8 cellular contexts compared by ENCODE assay signal in genomic region chr5:138352071-138352721, GRCh38. TPM values are rescaled to one million over a fixed set of nuclear protein-coding genes. Genes with fewer than 3 reads are reported as not detected.
DNase-seq lines count a peak whose midpoint lies in the region; ATAC-seq and TF ChIP-seq lines count a peak whose summit lies in the region.

Gene KDM3B (plus strand): TSS chr5:138352685. CDS start chr5:138352796, 111 bp downstream.

- peak; percentile 64 for ATAC-seq in GM21360 (IDR thresholded peaks at IDR 0.05; ENCODE audit: unreplicated experiment)

- peaks cover 26% of the 10 kb centered on the region for H3K4me1 ChIP-seq in OCI-LY1 (ENCODE audit: insufficient read depth, low read length, severe bottlenecking)
- H3K4me1 ChIP-seq in mononuclear cell (ENCODE audit: insufficient read depth, low read length): peaks cover 28% of the 10 kb centered on the region

- H3K4me2 ChIP-seq in OCI-LY1 (ENCODE audit: low read length): peak within 1 kb of the TSS; percentile 95

- peaks cover 37% of the 10 kb centered on the region for H3K36me3 ChIP-seq in OCI-LY1 (ENCODE audit: insufficient read depth, low read length)

- H3K9me3 ChIP-seq in OCI-LY1 (ENCODE audit: low read length) (no peaks in the 10 kb centered on the region), mononuclear cell (ENCODE audit: low read depth, low read length) (no peaks in the 10 kb centered on the region)

- no peaks in the 10 kb centered on the region for H4K20me1 ChIP-seq in OCI-LY1 (ENCODE audit: insufficient read depth, low read length)

- peaks cover 43% of the 10 kb centered on the region for H3K79me2 ChIP-seq in OCI-LY1 (ENCODE audit: insufficient read depth, low read length)

- TF ChIP-seq CTCF in OCI-LY1 (IDR thresholded peaks at IDR 0.05; ENCODE audit: low read length): peak; percentile 99

- H3K27me3 ChIP-seq in OCI-LY1 (ENCODE audit: insufficient read depth, low read length) (no peaks in the 10 kb centered on the region), mononuclear cell (ENCODE audit: insufficient read depth, low read length) (no peaks in the 10 kb centered on the region)

- 0 out of 2 replicates have a peak, but pooled peaks cover 3% of the 10 kb centered on the region for H3F3A ChIP-seq in OCI-LY1 (ENCODE audit: insufficient read depth, low read length)

- DNase-seq in COR-L47 (lab: John Stamatoyannopoulos, UW) (peak; percentile 72), HUDEP-2 (lab: John Stamatoyannopoulos, UW; ENCODE audit: unreplicated experiment in 76 of 76) (peak in 74 of 76 experiments; percentile 12 to 96 (median 86)), epidermal melanocyte (ENCODE audit: insufficient read length, low spot score) (peak; percentile 80)
- peak; percentile 99 for DNase-seq in activated CD8-positive, alpha-beta memory T cell treated with anti-CD3 and anti-CD28 coated beads, Interleukin-2, amount 50 U/mL, for 48 hours
- DNase-seq in stimulated activated CD8-positive, alpha-beta memory T cell treated with anti-CD3 and anti-CD28 coated beads, Interleukin-2, amount 100 ng/mL, for 48 hours (ENCODE audit: low read depth in 2 of 2): peak; percentile 85 to 86

- no peaks in the 10 kb centered on the region for H3K9me2 ChIP-seq in OCI-LY1 (ENCODE audit: low read depth, low read length)

- peak within 1 kb of the TSS; percentile 93 for H3K27ac ChIP-seq in OCI-LY1 (ENCODE audit: low read depth, low read length, poor library complexity, severe bottlenecking)

- no peak within 1 kb of the TSS for H2AFZ ChIP-seq in OCI-LY1 (ENCODE audit: low read length)

- peak within 1 kb of the TSS; percentile 98 for H3K4me3 ChIP-seq in OCI-LY1 (ENCODE audit: low read depth, low read length, poor library complexity, severe bottlenecking)
- H3K4me3 ChIP-seq in mononuclear cell (ENCODE audit: low read length): peak within 1 kb of the TSS; percentile 96

- peak within 1 kb of the TSS; percentile 94 for H3K9ac ChIP-seq in OCI-LY1 (ENCODE audit: low read length)

RNA-seq across cellular contexts. Expression of gene KDM3B, which starts in this region (rescaled TPM):
- 72.1 TPM for total RNA-seq in mononuclear cell

Comparison
In these comparisons a context has a peak if more than half of its experiments do, and no peak if none do; other contexts are left out.
1. Peak in every context shown above with its lines: DNase-seq, ATAC-seq, H3K4me3 ChIP-seq and H3K27ac ChIP-seq.